In the genomic region with DNA sequence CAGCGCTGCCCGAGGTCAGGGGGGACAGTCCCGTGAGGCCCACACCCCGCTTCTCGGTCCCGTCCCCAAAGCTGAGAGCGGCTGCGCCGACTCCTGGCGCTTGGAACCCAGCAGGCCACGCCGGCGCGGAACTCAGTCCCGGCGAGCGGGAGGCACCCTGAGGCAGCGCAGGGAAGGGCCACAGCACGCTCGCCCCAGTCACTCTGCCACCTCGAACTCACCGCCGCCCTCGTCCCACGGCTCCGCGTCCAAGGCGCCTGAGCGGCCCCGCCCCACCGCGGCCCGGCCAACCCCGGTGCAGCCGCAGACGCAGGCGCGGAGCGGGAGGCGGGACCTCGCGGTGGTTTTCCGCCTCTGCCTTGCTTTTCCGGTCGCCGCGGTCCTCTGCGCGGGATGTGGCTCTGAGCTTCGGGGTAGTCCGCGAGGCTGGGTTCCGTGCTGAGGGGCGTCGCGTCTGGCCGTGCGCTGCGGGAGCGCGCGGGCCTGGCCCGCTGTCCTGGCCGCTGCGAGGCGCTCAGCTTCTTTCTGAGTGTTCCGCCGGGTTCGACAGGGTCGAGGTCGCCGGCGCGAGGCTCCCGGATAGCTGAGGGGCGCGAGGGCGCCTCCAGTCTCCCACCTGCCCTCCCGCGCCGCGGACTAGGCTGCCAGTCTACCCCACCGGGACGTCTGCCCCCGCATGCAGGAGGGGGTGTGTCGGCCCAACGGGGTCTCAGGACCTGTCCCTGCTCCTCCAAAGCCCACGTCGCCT, we compare ENCODE assay signal across 1 cellular context.
TF ChIP-seq lines count a peak whose summit lies in the region.

A gene with protein sequence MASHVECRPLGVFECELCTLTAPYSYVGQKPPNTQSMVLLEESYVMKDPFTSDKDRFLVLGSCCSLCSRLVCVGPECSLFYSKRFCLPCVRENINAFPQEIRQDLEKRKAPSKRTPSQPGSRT (minus strand): TSS at position 259 of the 748 bp plus-strand sequence. CDS start 2,009 bp downstream, outside the sequence.

TF ChIP-seq in HEK293, 187 proteins besides CTCF, POLR2A, EP300 and RAD21 (continued from another document):
- TF ChIP-seq, protein P1, sequence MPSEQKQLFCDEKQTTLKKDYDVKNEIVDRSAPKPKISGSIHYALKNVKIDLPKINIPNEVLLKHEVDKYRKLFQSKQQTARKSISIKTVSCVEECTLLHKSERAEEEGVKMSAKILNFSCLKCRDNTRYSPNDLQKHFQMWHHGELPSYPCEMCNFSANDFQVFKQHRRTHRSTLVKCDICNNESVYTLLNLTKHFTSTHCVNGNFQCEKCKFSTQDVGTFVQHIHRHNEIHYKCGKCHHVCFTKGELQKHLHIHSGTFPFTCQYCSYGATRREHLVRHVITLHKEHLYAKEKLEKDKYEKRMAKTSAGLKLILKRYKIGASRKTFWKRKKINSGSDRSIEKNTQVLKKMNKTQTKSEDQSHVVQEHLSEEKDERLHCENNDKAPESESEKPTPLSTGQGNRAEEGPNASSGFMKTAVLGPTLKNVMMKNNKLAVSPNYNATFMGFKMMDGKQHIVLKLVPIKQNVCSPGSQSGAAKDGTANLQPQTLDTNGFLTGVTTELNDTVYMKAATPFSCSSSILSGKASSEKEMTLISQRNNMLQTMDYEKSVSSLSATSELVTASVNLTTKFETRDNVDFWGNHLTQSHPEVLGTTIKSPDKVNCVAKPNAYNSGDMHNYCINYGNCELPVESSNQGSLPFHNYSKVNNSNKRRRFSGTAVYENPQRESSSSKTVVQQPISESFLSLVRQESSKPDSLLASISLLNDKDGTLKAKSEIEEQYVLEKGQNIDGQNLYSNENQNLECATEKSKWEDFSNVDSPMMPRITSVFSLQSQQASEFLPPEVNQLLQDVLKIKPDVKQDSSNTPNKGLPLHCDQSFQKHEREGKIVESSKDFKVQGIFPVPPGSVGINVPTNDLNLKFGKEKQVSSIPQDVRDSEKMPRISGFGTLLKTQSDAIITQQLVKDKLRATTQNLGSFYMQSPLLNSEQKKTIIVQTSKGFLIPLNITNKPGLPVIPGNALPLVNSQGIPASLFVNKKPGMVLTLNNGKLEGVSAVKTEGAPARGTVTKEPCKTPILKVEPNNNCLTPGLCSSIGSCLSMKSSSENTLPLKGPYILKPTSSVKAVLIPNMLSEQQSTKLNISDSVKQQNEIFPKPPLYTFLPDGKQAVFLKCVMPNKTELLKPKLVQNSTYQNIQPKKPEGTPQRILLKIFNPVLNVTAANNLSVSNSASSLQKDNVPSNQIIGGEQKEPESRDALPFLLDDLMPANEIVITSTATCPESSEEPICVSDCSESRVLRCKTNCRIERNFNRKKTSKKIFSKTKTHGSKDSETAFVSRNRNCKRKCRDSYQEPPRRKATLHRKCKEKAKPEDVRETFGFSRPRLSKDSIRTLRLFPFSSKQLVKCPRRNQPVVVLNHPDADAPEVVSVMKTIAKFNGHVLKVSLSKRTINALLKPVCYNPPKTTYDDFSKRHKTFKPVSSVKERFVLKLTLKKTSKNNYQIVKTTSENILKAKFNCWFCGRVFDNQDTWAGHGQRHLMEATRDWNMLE (tag by site-specific recombination; conservative IDR thresholded peaks at IDR 0.05; ENCODE audit: low read depth): peak; percentile 43; the same call in 1 of the 2 replicates
- TF ChIP-seq ZBTB20 (tag by site-specific recombination; IDR thresholded peaks at IDR 0.05) (peak; percentile 71; the same call in 1 of the 2 replicates), ZNF624 (tag by site-specific recombination; IDR thresholded peaks at IDR 0.05) (no peak)
- TF ChIP-seq, protein P2, sequence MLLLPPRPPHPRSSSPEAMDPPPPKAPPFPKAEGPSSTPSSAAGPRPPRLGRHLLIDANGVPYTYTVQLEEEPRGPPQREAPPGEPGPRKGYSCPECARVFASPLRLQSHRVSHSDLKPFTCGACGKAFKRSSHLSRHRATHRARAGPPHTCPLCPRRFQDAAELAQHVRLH (tag by site-specific recombination; IDR thresholded peaks at IDR 0.05): peak; percentile 94
TF ChIP-seq in HEK293: peak in this region for 54.
